In genomic region chr13:24225062-24225461, GRCh38 we compare ENCODE assay signal across 11 cellular contexts.
"Had no signal": no experiment of that assay in that cellular context is flagged by ENCODE, and none has a peak within 500 bp of the region (broad histone marks: within the 10 kb centered on the region; RNA-seq: fewer than 3 reads in every experiment).

No MANE protein-coding gene starts in this region.

- H3K4me3 Mint-ChIP-seq: activated CD4-positive, alpha-beta memory T cell treated with anti-CD3 and anti-CD28 coated beads for 36 hours had no signal

- DNase-seq: activated CD4-positive, alpha-beta memory T cell treated with anti-CD3 and anti-CD28 coated beads for 36 hours; activated CD4-positive, CD25-positive, alpha-beta regulatory T cell treated with anti-CD3 and anti-CD28 coated beads, Interleukin-2, amount 50 U/mL, for 72 hours; activated T-cell treated with anti-CD3 and anti-CD28 coated beads, Interleukin-2, amount 50 U/mL, for 72 hours; foreskin keratinocyte; mesenchymal stem cell; stimulated activated CD4-positive, alpha-beta T cell treated with anti-CD3 and anti-CD28 coated beads, Interleukin-4, amount 100 ng/mL, for 4 hours; tibial artery had no signal

- H3K9me3 ChIP-seq: tibial artery, vagina had no signal

- H3K27ac Mint-ChIP-seq: activated CD4-positive, alpha-beta memory T cell treated with anti-CD3 and anti-CD28 coated beads for 36 hours; activated T-cell treated with anti-CD3 and anti-CD28 coated beads, Interleukin-2, amount 50 U/mL, for 72 hours had no signal

- H3K36me3 Mint-ChIP-seq: activated CD4-positive, alpha-beta memory T cell treated with anti-CD3 and anti-CD28 coated beads for 36 hours had no signal

- H3K4me1 ChIP-seq: foreskin keratinocyte, parathyroid adenoma, tibial artery, vagina had no signal

- ATAC-seq: activated T-cell treated with anti-CD3 and anti-CD28 coated beads, Interleukin-2, amount 50 U/mL, for 72 hours; foreskin keratinocyte; left lobe of liver; SK-N-SH treated with all-trans-retinoic acid at 6 μM for 48 hours had no signal

- H3K27me3 ChIP-seq: foreskin keratinocyte, tibial artery, vagina had no signal

- H3K4me3 ChIP-seq: tibial artery, vagina had no signal

- H3K27ac ChIP-seq: foreskin keratinocyte, parathyroid adenoma, tibial artery, vagina had no signal

- H3K27me3 Mint-ChIP-seq: activated CD4-positive, alpha-beta memory T cell treated with anti-CD3 and anti-CD28 coated beads for 36 hours had no signal

- H3K36me3 ChIP-seq: vagina had no signal

- H3K9ac ChIP-seq: parathyroid adenoma had no signal

- H3K9me3 Mint-ChIP-seq: activated CD4-positive, alpha-beta memory T cell treated with anti-CD3 and anti-CD28 coated beads for 36 hours; activated T-cell treated with anti-CD3 and anti-CD28 coated beads, Interleukin-2, amount 50 U/mL, for 72 hours had no signal

- H2AFZ ChIP-seq: parathyroid adenoma had no signal
